ENCODE assay signal across 1 cellular context in the genomic region with DNA sequence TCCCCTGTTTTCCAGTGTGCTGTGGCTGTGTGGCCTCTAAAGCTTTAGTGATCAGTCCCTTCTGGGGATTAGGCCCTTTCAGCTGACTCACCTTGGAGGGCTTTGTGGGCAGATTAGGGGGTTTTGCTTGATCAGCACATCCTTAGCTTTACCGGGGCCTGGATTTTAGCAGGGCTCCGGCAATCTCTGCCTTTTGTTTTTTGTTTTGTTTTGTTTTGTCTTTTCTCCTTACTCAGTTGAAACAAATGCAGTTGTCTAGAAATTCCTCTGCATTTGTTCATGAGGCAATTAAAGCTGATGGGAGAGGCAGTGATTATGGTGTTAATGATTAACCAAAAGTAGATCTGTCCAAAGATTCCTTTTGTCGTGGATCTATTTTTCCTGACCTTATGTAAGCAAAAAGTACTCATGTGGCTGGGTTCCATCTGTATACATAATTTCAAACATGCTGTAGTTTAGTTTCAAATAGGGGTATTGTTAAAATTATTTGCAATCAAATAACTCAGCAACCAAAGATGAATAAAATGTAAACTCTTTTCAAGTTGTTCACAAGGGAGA.
A peak's percentile ranks its signal among the peaks of the same experiment; 100 is the strongest.
TF ChIP-seq lines count a peak whose summit lies in the region.

No MANE protein-coding gene starts in this region.

TF ChIP-seq in HepG2, 621 proteins besides CTCF, POLR2A, EP300 and RAD21 (continued from another document and continues in another):
- TF ChIP-seq, protein P1, sequence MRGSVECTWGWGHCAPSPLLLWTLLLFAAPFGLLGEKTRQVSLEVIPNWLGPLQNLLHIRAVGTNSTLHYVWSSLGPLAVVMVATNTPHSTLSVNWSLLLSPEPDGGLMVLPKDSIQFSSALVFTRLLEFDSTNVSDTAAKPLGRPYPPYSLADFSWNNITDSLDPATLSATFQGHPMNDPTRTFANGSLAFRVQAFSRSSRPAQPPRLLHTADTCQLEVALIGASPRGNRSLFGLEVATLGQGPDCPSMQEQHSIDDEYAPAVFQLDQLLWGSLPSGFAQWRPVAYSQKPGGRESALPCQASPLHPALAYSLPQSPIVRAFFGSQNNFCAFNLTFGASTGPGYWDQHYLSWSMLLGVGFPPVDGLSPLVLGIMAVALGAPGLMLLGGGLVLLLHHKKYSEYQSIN (CRISPR knock-in tag; IDR thresholded peaks at IDR 0.05; ENCODE audit: borderline replicate concordance) = no peak
- TF ChIP-seq PHB2 (IDR thresholded peaks at IDR 0.05; ENCODE audit: partially characterized antibody) = no peak
- no peak for TF ChIP-seq ARID2 (CRISPR knock-in tag; IDR thresholded peaks at IDR 0.05; ENCODE audit: borderline replicate concordance)
- peak; percentile 71; the same call in 1 of the 2 replicates for TF ChIP-seq ZNF317 (CRISPR knock-in tag; IDR thresholded peaks at IDR 0.05)
- TF ChIP-seq, protein P2, sequence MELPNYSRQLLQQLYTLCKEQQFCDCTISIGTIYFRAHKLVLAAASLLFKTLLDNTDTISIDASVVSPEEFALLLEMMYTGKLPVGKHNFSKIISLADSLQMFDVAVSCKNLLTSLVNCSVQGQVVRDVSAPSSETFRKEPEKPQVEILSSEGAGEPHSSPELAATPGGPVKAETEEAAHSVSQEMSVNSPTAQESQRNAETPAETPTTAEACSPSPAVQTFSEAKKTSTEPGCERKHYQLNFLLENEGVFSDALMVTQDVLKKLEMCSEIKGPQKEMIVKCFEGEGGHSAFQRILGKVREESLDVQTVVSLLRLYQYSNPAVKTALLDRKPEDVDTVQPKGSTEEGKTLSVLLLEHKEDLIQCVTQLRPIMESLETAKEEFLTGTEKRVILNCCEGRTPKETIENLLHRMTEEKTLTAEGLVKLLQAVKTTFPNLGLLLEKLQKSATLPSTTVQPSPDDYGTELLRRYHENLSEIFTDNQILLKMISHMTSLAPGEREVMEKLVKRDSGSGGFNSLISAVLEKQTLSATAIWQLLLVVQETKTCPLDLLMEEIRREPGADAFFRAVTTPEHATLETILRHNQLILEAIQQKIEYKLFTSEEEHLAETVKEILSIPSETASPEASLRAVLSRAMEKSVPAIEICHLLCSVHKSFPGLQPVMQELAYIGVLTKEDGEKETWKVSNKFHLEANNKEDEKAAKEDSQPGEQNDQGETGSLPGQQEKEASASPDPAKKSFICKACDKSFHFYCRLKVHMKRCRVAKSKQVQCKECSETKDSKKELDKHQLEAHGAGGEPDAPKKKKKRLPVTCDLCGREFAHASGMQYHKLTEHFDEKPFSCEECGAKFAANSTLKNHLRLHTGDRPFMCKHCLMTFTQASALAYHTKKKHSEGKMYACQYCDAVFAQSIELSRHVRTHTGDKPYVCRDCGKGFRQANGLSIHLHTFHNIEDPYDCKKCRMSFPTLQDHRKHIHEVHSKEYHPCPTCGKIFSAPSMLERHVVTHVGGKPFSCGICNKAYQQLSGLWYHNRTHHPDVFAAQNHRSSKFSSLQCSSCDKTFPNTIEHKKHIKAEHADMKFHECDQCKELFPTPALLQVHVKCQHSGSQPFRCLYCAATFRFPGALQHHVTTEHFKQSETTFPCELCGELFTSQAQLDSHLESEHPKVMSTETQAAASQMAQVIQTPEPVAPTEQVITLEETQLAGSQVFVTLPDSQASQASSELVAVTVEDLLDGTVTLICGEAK (IDR thresholded peaks at IDR 0.05) = no peak
- TF ChIP-seq, protein P2 (CRISPR knock-in tag; IDR thresholded peaks at IDR 0.05) = no peak
- no peak for TF ChIP-seq BORCS8-MEF2B (CRISPR knock-in tag; IDR thresholded peaks at IDR 0.05)
- no peak for TF ChIP-seq ZSCAN20 (CRISPR knock-in tag; IDR thresholded peaks at IDR 0.05; ENCODE audit: borderline replicate concordance)
- TF ChIP-seq, protein P3, sequence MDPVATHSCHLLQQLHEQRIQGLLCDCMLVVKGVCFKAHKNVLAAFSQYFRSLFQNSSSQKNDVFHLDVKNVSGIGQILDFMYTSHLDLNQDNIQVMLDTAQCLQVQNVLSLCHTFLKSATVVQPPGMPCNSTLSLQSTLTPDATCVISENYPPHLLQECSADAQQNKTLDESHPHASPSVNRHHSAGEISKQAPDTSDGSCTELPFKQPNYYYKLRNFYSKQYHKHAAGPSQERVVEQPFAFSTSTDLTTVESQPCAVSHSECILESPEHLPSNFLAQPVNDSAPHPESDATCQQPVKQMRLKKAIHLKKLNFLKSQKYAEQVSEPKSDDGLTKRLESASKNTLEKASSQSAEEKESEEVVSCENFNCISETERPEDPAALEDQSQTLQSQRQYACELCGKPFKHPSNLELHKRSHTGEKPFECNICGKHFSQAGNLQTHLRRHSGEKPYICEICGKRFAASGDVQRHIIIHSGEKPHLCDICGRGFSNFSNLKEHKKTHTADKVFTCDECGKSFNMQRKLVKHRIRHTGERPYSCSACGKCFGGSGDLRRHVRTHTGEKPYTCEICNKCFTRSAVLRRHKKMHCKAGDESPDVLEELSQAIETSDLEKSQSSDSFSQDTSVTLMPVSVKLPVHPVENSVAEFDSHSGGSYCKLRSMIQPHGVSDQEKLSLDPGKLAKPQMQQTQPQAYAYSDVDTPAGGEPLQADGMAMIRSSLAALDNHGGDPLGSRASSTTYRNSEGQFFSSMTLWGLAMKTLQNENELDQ (CRISPR knock-in tag; IDR thresholded peaks at IDR 0.05; ENCODE audit: borderline replicate concordance) = no peak
- TF ChIP-seq ZNF296 (CRISPR knock-in tag; conservative IDR thresholded peaks at IDR 0.05) = no peak
- TF ChIP-seq MYNN (CRISPR knock-in tag; IDR thresholded peaks at IDR 0.05; ENCODE audit: low read depth) = no peak
- TF ChIP-seq KLF16 (CRISPR knock-in tag; IDR thresholded peaks at IDR 0.05) = no peak; a peak in 1 of 4 replicates
- TF ChIP-seq, protein P4, sequence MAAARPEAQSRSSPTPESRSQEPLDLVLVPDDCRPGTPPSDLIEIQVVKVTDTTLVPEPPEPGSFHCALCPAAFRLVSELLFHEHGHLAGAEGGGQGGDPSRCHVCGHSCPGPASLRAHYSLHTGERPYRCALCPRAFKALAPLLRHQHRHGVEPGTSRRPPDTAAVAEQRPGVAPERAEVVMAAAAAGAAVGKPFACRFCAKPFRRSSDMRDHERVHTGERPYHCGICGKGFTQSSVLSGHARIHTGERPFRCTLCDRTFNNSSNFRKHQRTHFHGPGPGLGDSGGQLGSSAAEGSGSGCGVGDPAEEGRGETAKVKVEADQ (CRISPR knock-in tag; IDR thresholded peaks at IDR 0.05; ENCODE audit: borderline replicate concordance) = no peak
- no peak for TF ChIP-seq ARNT2 (CRISPR knock-in tag; IDR thresholded peaks at IDR 0.05; ENCODE audit: low read depth)
- TF ChIP-seq ZNF180 (CRISPR knock-in tag; IDR thresholded peaks at IDR 0.05; ENCODE audit: borderline replicate concordance, low read depth) = no peak
- peak; percentile 72 for TF ChIP-seq NFIC (IDR thresholded peaks at IDR 0.05; ENCODE audit: low read length)
- TF ChIP-seq ZFP41 (CRISPR knock-in tag; IDR thresholded peaks at IDR 0.05; ENCODE audit: borderline replicate concordance) = no peak
- TF ChIP-seq ZSCAN31 (CRISPR knock-in tag; IDR thresholded peaks at IDR 0.05; ENCODE audit: low read depth) = 0 out of 2 replicates have a peak, but pooled peaks have one; percentile 33
- no peak for TF ChIP-seq ZNF264 (CRISPR knock-in tag; IDR thresholded peaks at IDR 0.05)
- no peak; the same call in 1 of the 2 replicates for TF ChIP-seq ZSCAN9 (CRISPR knock-in tag; IDR thresholded peaks at IDR 0.05; ENCODE audit: borderline replicate concordance)
- TF ChIP-seq ZNF230 (CRISPR knock-in tag; IDR thresholded peaks at IDR 0.05) = no peak
- no peak for TF ChIP-seq SP4 (CRISPR knock-in tag; IDR thresholded peaks at IDR 0.05)
- TF ChIP-seq, protein P5, sequence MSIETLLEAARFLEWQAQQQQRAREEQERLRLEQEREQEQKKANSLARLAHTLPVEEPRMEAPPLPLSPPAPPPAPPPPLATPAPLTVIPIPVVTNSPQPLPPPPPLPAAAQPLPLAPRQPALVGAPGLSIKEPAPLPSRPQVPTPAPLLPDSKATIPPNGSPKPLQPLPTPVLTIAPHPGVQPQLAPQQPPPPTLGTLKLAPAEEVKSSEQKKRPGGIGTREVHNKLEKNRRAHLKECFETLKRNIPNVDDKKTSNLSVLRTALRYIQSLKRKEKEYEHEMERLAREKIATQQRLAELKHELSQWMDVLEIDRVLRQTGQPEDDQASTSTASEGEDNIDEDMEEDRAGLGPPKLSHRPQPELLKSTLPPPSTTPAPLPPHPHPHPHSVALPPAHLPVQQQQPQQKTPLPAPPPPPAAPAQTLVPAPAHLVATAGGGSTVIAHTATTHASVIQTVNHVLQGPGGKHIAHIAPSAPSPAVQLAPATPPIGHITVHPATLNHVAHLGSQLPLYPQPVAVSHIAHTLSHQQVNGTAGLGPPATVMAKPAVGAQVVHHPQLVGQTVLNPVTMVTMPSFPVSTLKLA (IDR thresholded peaks at IDR 0.05) = no peak
- TF ChIP-seq ZBTB42 (CRISPR knock-in tag; IDR thresholded peaks at IDR 0.05) = no peak
- TF ChIP-seq DNMT3B (CRISPR knock-in tag; conservative IDR thresholded peaks at IDR 0.05) = no peak
- TF ChIP-seq NAIF1 (CRISPR knock-in tag; IDR thresholded peaks at IDR 0.05; ENCODE audit: borderline replicate concordance) = no peak
- peak; percentile 71; the same call in 1 of the 2 replicates for TF ChIP-seq HNRNPUL1 (IDR thresholded peaks at IDR 0.05; ENCODE audit: low read depth, low read length)
- peak; percentile 95 to 96 for TF ChIP-seq MAFK (conservative IDR thresholded peaks at IDR 0.05 in 1 of 2, IDR thresholded peaks at IDR 0.05 in 1 of 2; ENCODE audit: low read length in 2 of 2)
- TF ChIP-seq KDM6A (CRISPR knock-in tag; IDR thresholded peaks at IDR 0.05; ENCODE audit: low read depth) = 0 out of 2 replicates have a peak, but pooled peaks have one; percentile 13
- TF ChIP-seq ZNF570 (CRISPR knock-in tag; IDR thresholded peaks at IDR 0.05; ENCODE audit: borderline replicate concordance) = no peak
- TF ChIP-seq, protein P6, sequence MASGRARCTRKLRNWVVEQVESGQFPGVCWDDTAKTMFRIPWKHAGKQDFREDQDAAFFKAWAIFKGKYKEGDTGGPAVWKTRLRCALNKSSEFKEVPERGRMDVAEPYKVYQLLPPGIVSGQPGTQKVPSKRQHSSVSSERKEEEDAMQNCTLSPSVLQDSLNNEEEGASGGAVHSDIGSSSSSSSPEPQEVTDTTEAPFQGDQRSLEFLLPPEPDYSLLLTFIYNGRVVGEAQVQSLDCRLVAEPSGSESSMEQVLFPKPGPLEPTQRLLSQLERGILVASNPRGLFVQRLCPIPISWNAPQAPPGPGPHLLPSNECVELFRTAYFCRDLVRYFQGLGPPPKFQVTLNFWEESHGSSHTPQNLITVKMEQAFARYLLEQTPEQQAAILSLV (CRISPR knock-in tag; IDR thresholded peaks at IDR 0.05; ENCODE audit: borderline replicate concordance) = no peak
- no peak for TF ChIP-seq ZNF660 (CRISPR knock-in tag; IDR thresholded peaks at IDR 0.05; ENCODE audit: borderline replicate concordance, low read depth)
- TF ChIP-seq MAFG (CRISPR knock-in tag; IDR thresholded peaks at IDR 0.05) = no peak
- TF ChIP-seq RXRA (CRISPR knock-in tag; IDR thresholded peaks at IDR 0.05) = no peak
- TF ChIP-seq ZNF670 (CRISPR knock-in tag; IDR thresholded peaks at IDR 0.05; ENCODE audit: borderline replicate concordance) = no peak
- no peak for TF ChIP-seq CBFB (CRISPR knock-in tag; IDR thresholded peaks at IDR 0.05)
- TF ChIP-seq ADNP (CRISPR knock-in tag; IDR thresholded peaks at IDR 0.05) = no peak
- TF ChIP-seq SUZ12 (IDR thresholded peaks at IDR 0.05; ENCODE audit: low read depth, low read length) = no peak
- TF ChIP-seq ZNF292 (CRISPR knock-in tag; IDR thresholded peaks at IDR 0.05; ENCODE audit: borderline replicate concordance, low read depth) = no peak
- TF ChIP-seq ZNF251 (CRISPR knock-in tag; IDR thresholded peaks at IDR 0.05) = no peak
- no peak for TF ChIP-seq ATRX (CRISPR knock-in tag; IDR thresholded peaks at IDR 0.05; ENCODE audit: borderline replicate concordance)
- TF ChIP-seq HOXD1 (CRISPR knock-in tag; IDR thresholded peaks at IDR 0.05) = no peak
- TF ChIP-seq, protein P7, sequence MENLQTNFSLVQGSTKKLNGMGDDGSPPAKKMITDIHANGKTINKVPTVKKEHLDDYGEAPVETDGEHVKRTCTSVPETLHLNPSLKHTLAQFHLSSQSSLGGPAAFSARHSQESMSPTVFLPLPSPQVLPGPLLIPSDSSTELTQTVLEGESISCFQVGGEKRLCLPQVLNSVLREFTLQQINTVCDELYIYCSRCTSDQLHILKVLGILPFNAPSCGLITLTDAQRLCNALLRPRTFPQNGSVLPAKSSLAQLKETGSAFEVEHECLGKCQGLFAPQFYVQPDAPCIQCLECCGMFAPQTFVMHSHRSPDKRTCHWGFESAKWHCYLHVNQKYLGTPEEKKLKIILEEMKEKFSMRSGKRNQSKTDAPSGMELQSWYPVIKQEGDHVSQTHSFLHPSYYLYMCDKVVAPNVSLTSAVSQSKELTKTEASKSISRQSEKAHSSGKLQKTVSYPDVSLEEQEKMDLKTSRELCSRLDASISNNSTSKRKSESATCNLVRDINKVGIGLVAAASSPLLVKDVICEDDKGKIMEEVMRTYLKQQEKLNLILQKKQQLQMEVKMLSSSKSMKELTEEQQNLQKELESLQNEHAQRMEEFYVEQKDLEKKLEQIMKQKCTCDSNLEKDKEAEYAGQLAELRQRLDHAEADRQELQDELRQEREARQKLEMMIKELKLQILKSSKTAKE (CRISPR knock-in tag; IDR thresholded peaks at IDR 0.05; ENCODE audit: borderline replicate concordance) = no peak
- TF ChIP-seq PCBP1 (IDR thresholded peaks at IDR 0.05; ENCODE audit: borderline replicate concordance, low read depth, low read length) = no peak
- TF ChIP-seq, protein P8, sequence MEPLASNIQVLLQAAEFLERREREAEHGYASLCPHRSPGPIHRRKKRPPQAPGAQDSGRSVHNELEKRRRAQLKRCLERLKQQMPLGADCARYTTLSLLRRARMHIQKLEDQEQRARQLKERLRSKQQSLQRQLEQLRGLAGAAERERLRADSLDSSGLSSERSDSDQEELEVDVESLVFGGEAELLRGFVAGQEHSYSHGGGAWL (CRISPR knock-in tag; IDR thresholded peaks at IDR 0.05) = no peak
